10 cellular contexts compared by ENCODE assay signal in genomic region chr6:148520109-148520841, GRCh38.
DNase-seq lines count a peak whose midpoint lies in the region; ATAC-seq and TF ChIP-seq lines count a peak whose summit lies in the region.
"Had no signal": no experiment of that assay in that cellular context is flagged by ENCODE, and none has a peak within 500 bp of the region (broad histone marks: within the 10 kb centered on the region; RNA-seq: fewer than 3 reads in every experiment).

No MANE protein-coding gene starts in this region.

- no peaks in the 10 kb centered on the region for H3K9me3 Mint-ChIP-seq in immature natural killer cell

- H3K27me3 Mint-ChIP-seq in immature natural killer cell (ENCODE audit: low read depth in 3 of 3): peaks cover 0 to 5% (median 1%) of the 10 kb centered on the region in 3 donors

- intact Hi-C loops in dorsolateral prefrontal cortex (cut with DNase I): loop anchor here in 1 of 2 donors (10.0 kb wide), 1 partner anchor 345 kb away; no protein-coding TSS in a partner anchor

- no peaks in the 10 kb centered on the region for H3K4me1 Mint-ChIP-seq in immature natural killer cell

- H3K4me3 Mint-ChIP-seq in immature natural killer cell: no peak overlapping the region

- TF ChIP-seq CTCF in C4-2B (conservative IDR thresholded peaks at IDR 0.05) (no peak), dorsolateral prefrontal cortex (IDR thresholded peaks at IDR 0.05 in 54 of 56, conservative IDR thresholded peaks at IDR 0.05 in 2 of 56; ENCODE audit: low read depth in 1 of 56, partially characterized antibody in 56 of 56) (no peak)

- DNase-seq in dorsolateral prefrontal cortex (no peak), EL (no peak), immature natural killer cell (no peak), NCI-H226 (no peak), NCI-H82 treated with DMSO at 0.1 percent for 48 hours (lab: John Stamatoyannopoulos, UW; ENCODE audit: unreplicated experiment) (no peak)
- DNase-seq: brain microvascular endothelial cell, NCI-H524 had no signal

- ATAC-seq in GM19452 (IDR thresholded peaks at IDR 0.05; ENCODE audit: unreplicated experiment) (peak; percentile 95), HG03139 (IDR thresholded peaks at IDR 0.05; ENCODE audit: unreplicated experiment) (peak; percentile 94)

- H3K36me3 Mint-ChIP-seq in immature natural killer cell: no peaks in the 10 kb centered on the region

- H3K27ac Mint-ChIP-seq in immature natural killer cell: no peak overlapping the region

- H3K4me3 ChIP-seq in dorsolateral prefrontal cortex: no peak overlapping the region

- H3K27me3 ChIP-seq in dorsolateral prefrontal cortex: no peaks in the 10 kb centered on the region
- H3K27me3 ChIP-seq: brain microvascular endothelial cell had no signal

- H3K27ac ChIP-seq in C4-2B (peak overlapping the region; percentile 20; the same call in 1 of the 2 replicates), dorsolateral prefrontal cortex (peak overlapping the region; percentile 5 to 98 (median 92))
